1 cellular context compared by ENCODE assay signal in genomic region chr10:130739016-130739756, GRCh38.
TF ChIP-seq lines count a peak whose summit lies in the region.

No MANE protein-coding gene starts in this region.

TF ChIP-seq in SK-N-SH, 30 proteins besides CTCF, POLR2A, EP300 and RAD21 (continued from another document):
- no peak for TF ChIP-seq ZBTB33 (IDR thresholded peaks at IDR 0.05; ENCODE audit: borderline replicate concordance, low read depth)
- no peak for TF ChIP-seq EZH2phosphoT487 (IDR thresholded peaks at IDR 0.05; ENCODE audit: borderline replicate concordance, low read depth)
